In genomic region chr15:45970542-45970941, GRCh38 we compare ENCODE assay signal across 34 cellular contexts.
"Had no signal": no experiment of that assay in that cellular context is flagged by ENCODE, and none has a peak within 500 bp of the region (broad histone marks: within the 10 kb centered on the region; RNA-seq: fewer than 3 reads in every experiment).

No MANE protein-coding gene starts in this region.

- H3K9ac ChIP-seq: SK-N-SH had no signal

- H3K36me3 Mint-ChIP-seq: activated CD4-positive, alpha-beta memory T cell treated with anti-CD3 and anti-CD28 coated beads for 36 hours; activated naive CD4-positive, alpha-beta T cell treated with anti-CD3 and anti-CD28 coated beads, Interleukin-2, amount 50 U/mL, for 72 hours had no signal

- H3K4me3 Mint-ChIP-seq: activated CD4-positive, alpha-beta memory T cell treated with anti-CD3 and anti-CD28 coated beads for 36 hours; activated naive CD4-positive, alpha-beta T cell treated with anti-CD3 and anti-CD28 coated beads for 36 hours; activated T-cell treated with anti-CD3 and anti-CD28 coated beads, Interleukin-2, amount 50 U/mL, for 24 hours; activated T-helper 1 cell treated with anti-CD3 and anti-CD28 coated beads, Interleukin-12 subunit alpha, Interleukin-12 subunit beta, Interleukin-2, Interleukin-4 antibody, amounts not matched to agents 30 ng/mL and 10 ng/mL and 1 ng/mL, durations not matched to agents 14 hours and 24 hours and 36 hours; T-helper 1 cell treated with Interleukin-12 subunit alpha and Interleukin-12 subunit beta and Interleukin-4 antibody, amounts not matched to agents 30 μg/mL and 1 μg/mL, for 36 hours; T-helper 2 cell treated with Interferon-gamma antibody and Interleukin-4, amounts not matched to agents 5 μg/mL and 100 μg/mL, for 36 hours had no signal

- H3K27ac ChIP-seq: adrenal gland, body of pancreas, breast epithelium, colonic mucosa, Peyer's patch, SJSA1 had no signal

- H3K4me1 ChIP-seq: adrenal gland, body of pancreas, breast epithelium, colonic mucosa, Peyer's patch, SJSA1 had no signal

- H3K4me3 ChIP-seq: adrenal gland, body of pancreas, breast epithelium, colonic mucosa, Peyer's patch, SJSA1 had no signal

- H3K27ac Mint-ChIP-seq: activated CD4-positive, alpha-beta memory T cell treated with anti-CD3 and anti-CD28 coated beads for 36 hours; activated naive CD4-positive, alpha-beta T cell treated with anti-CD3 and anti-CD28 coated beads for 36 hours; activated naive CD4-positive, alpha-beta T cell treated with anti-CD3 and anti-CD28 coated beads, Interleukin-2, amount 50 U/mL, for 72 hours; activated T-cell treated with anti-CD3 and anti-CD28 coated beads, Interleukin-2, amount 50 U/mL, for 24 hours; activated T-helper 1 cell treated with anti-CD3 and anti-CD28 coated beads, Interleukin-12 subunit alpha, Interleukin-12 subunit beta, Interleukin-2, Interleukin-4 antibody, amounts not matched to agents 30 ng/mL and 10 ng/mL and 1 ng/mL, durations not matched to agents 14 hours and 24 hours and 36 hours; T-helper 1 cell treated with Interleukin-12 subunit alpha and Interleukin-12 subunit beta and Interleukin-4 antibody, amounts not matched to agents 30 μg/mL and 1 μg/mL, for 36 hours; T-helper 2 cell treated with Interferon-gamma antibody and Interleukin-4, amounts not matched to agents 5 μg/mL and 100 μg/mL, for 36 hours had no signal

- H3K4me2 ChIP-seq: SK-N-SH had no signal

- H3K27me3 Mint-ChIP-seq: activated CD4-positive, alpha-beta memory T cell treated with anti-CD3 and anti-CD28 coated beads for 36 hours; activated T-cell treated with anti-CD3 and anti-CD28 coated beads, Interleukin-2, amount 50 U/mL, for 24 hours had no signal

- DNase-seq: activated CD4-positive, alpha-beta memory T cell treated with anti-CD3 and anti-CD28 coated beads for 36 hours; activated CD4-positive, alpha-beta T cell treated with anti-CD3 and anti-CD28 coated beads for 4 hours; activated CD4-positive, alpha-beta T cell treated with anti-CD3 and anti-CD28 coated beads, Interleukin-2, amount 50 U/mL, for 1 hour; activated CD4-positive, CD25-positive, alpha-beta regulatory T cell treated with anti-CD3 and anti-CD28 coated beads, Interleukin-2, amount 50 U/mL, for 72 hours; activated gamma-delta T cell treated with Interleukin-2 at 50 U/mL for 16 hours; activated naive CD4-positive, alpha-beta T cell treated with anti-CD3 and anti-CD28 coated beads for 36 hours; activated T-cell treated with anti-CD3 and anti-CD28 coated beads, Interleukin-2, amount 50 U/mL, for 24 hours; adrenal gland; body of pancreas; cerebellar nuclear complex; colonic mucosa; NCI-H1092 treated with DMSO at 0.1 percent for 48 hours; NCI-H1417; NCI-H146; NCI-H187; NCI-H2029 treated with DMSO at 0.1 percent for 48 hours; NCI-H2171 treated with DMSO at 0.1 percent for 48 hours; NCI-H2227 treated with DMSO at 0.1 percent for 48 hours; NCI-H446 treated with DMSO at 0.1 percent for 48 hours; NCI-H524; NCI-H69; NCI-H82; NK-92 treated with Interleukin-12 subunit alpha and Interleukin-12 subunit beta, amount 100 ng/mL, for 24 hours; PC-3; Peyer's patch; RPMI8226; SHP77 treated with DMSO at 0.1 percent for 48 hours; SK-N-SH had no signal

- H3K27me3 ChIP-seq: adrenal gland, body of pancreas, breast epithelium, colonic mucosa, Peyer's patch, SJSA1 had no signal

- ATAC-seq: activated naive CD4-positive, alpha-beta T cell treated with anti-CD3 and anti-CD28 coated beads, Interleukin-2, amount 50 U/mL, for 72 hours; body of pancreas; PC-3 had no signal

- H3K9me3 Mint-ChIP-seq: activated naive CD4-positive, alpha-beta T cell treated with anti-CD3 and anti-CD28 coated beads for 36 hours had no signal
